ENCODE assay signal across 23 cellular contexts in genomic region chr10:13003781-13004180, GRCh38. TPM values are rescaled to one million over a fixed set of nuclear protein-coding genes. Genes with fewer than 3 reads are reported as not detected.
DNase-seq lines count a peak whose midpoint lies in the region; ATAC-seq, FAIRE-seq and TF ChIP-seq lines count a peak whose summit lies in the region.
"Had no signal": no experiment of that assay in that cellular context is flagged by ENCODE, and none has a peak within 500 bp of the region (broad histone marks: within the 10 kb centered on the region; RNA-seq: fewer than 3 reads in every experiment).

No MANE protein-coding gene starts in this region.

- H3K9me2 ChIP-seq in OCI-LY7 (ENCODE audit: insufficient read depth, low read length), result no peaks in the 10 kb centered on the region

- BruUV-seq in GM12878 (replicated peaks; lab: Mats Ljungman, UMichigan) (no TSS peak), OCI-LY7 (replicated peaks; lab: Mats Ljungman, UMichigan) (no TSS peak)

- no peak for TF ChIP-seq EP300 in GM12878 (IDR thresholded peaks at IDR 0.05; ENCODE audit: borderline replicate concordance in 1 of 2, control insufficient read depth in 1 of 2, low read depth in 2 of 2, low read length in 2 of 2)

- no peaks in the 10 kb centered on the region for H3K9me3 ChIP-seq in GM12878 (replicated peaks; ENCODE audit: control insufficient read depth, insufficient read depth, low read length)
- H3K9me3 ChIP-seq in left lung, result no peaks in the 10 kb centered on the region
- H3K9me3 ChIP-seq in OCI-LY7 (ENCODE audit: low read length), result no peaks in the 10 kb centered on the region
- H3K9me3 ChIP-seq: Peyer's patch had no signal

- in situ Hi-C loops in GM12878 (cut with MboI), result no loop called here

- FAIRE-seq in GM12878 (lab: Jason Lieb, UNC), result no peak
- FAIRE-seq: GM19239, H54 had no signal

- SMC1A ChIA-PET in GM12878 (lab: Charles Lee; ENCODE audit: uncharacterized antibody, unreplicated experiment), result no interaction called here

- no peak for ATAC-seq in GM12878
- peak; percentile 61 to 76 for ATAC-seq in stimulated activated naive B cell treated with anti-CD40 and anti-IgM and Interleukin-4, amounts not matched to agents 10 μg/mL and 1 μg/mL and 100 μg/mL, for 72 hours (replicated peaks)
- no peak for ATAC-seq in left lung

- no peaks in the 10 kb centered on the region for H3K9me3 Mint-ChIP-seq in stimulated activated naive B cell treated with anti-CD40 and anti-IgM and Interleukin-4, amounts not matched to agents 10 μg/mL and 1 μg/mL and 100 μg/mL, for 72 hours

- H2AFZ ChIP-seq in GM12878 (ENCODE audit: control insufficient read depth, low read depth, low read length) (no peak overlapping the region), OCI-LY7 (ENCODE audit: low read length) (no peak overlapping the region)

- H3K27ac Mint-ChIP-seq in stimulated activated naive B cell treated with anti-CD40 and anti-IgM and Interleukin-4, amounts not matched to agents 10 μg/mL and 1 μg/mL and 100 μg/mL, for 72 hours, result no peak overlapping the region
- H3K27ac Mint-ChIP-seq: CD8-positive, alpha-beta memory T cell had no signal

- peaks cover 6 to 14% of the 10 kb centered on the region in 2 experiments for H3K27me3 ChIP-seq in GM12878 (replicated peaks in 1 of 2; ENCODE audit: control insufficient read depth in 2 of 2, insufficient read depth in 2 of 2, low read length in 1 of 2)
- peaks cover 33 to 64% of the 10 kb centered on the region in 2 donors for H3K27me3 ChIP-seq in left lung
- H3K27me3 ChIP-seq: Peyer's patch had no signal

- H3K36me3 ChIP-seq in GM12878 (ENCODE audit: control insufficient read depth in 2 of 2, insufficient read depth in 2 of 2, low read length in 1 of 2) (no peaks in the 10 kb centered on the region), left lung (no peaks in the 10 kb centered on the region), OCI-LY7 (ENCODE audit: insufficient read depth, low read length) (no peaks in the 10 kb centered on the region)
- H3K36me3 ChIP-seq: Peyer's patch had no signal

- H3K4me3 ChIP-seq in GM12878 (no peak overlapping the region), left lung (no peak overlapping the region), OCI-LY7 (ENCODE audit: low read depth, low read length, poor library complexity, severe bottlenecking) (no peak overlapping the region)
- H3K4me3 ChIP-seq: Peyer's patch had no signal

- no peak overlapping the region for H3K4me2 ChIP-seq in GM12878 (ENCODE audit: control insufficient read depth, insufficient read depth)
- H3K4me2 ChIP-seq in OCI-LY7 (ENCODE audit: low read length), result no peak overlapping the region

- H3K4me1 ChIP-seq in GM12878 (ENCODE audit: control insufficient read depth, insufficient read depth, low read length) (no peaks in the 10 kb centered on the region), left lung (peaks cover 0 to 10% of the 10 kb centered on the region in 2 donors), OCI-LY7 (ENCODE audit: insufficient read depth, low read length, poor library complexity, severe bottlenecking) (no peaks in the 10 kb centered on the region)

- H3K9ac ChIP-seq in GM12878 (ENCODE audit: control insufficient read depth, insufficient read depth, low read length), result no peak overlapping the region

- H3K36me3 Mint-ChIP-seq in stimulated activated naive B cell treated with anti-CD40 and anti-IgM and Interleukin-4, amounts not matched to agents 10 μg/mL and 1 μg/mL and 100 μg/mL, for 72 hours, result no peaks in the 10 kb centered on the region
- H3K36me3 Mint-ChIP-seq: CD8-positive, alpha-beta memory T cell had no signal

- TF ChIP-seq CTCF in GM12878 (IDR thresholded peaks at IDR 0.05 in 2 of 3, conservative IDR thresholded peaks at IDR 0.05 in 1 of 3; ENCODE audit: control insufficient read depth in 2 of 3, extremely low read depth in 1 of 3, insufficient read depth in 1 of 3, low read depth in 3 of 3, low read length in 3 of 3) (no peak), left lung (IDR thresholded peaks at IDR 0.05) (no peak), OCI-LY7 (conservative IDR thresholded peaks at IDR 0.05; ENCODE audit: low read length) (no peak)

- H3K27me3 Mint-ChIP-seq in stimulated activated naive B cell treated with anti-CD40 and anti-IgM and Interleukin-4, amounts not matched to agents 10 μg/mL and 1 μg/mL and 100 μg/mL, for 72 hours, result peaks cover 45 to 52% of the 10 kb centered on the region in 2 donors

- intact Hi-C loops in GM12878 (cut with micrococcal nuclease; ENCODE audit: unreplicated experiment), result no loop called here
- intact Hi-C loops in left lung (cut with DNase I), result no loop called here
- intact Hi-C loops in OCI-LY7 (cut with micrococcal nuclease; ENCODE audit: unreplicated experiment), result no loop called here

- peaks cover 5 to 11% of the 10 kb centered on the region in 2 donors for H3K4me1 Mint-ChIP-seq in stimulated activated naive B cell treated with anti-CD40 and anti-IgM and Interleukin-4, amounts not matched to agents 10 μg/mL and 1 μg/mL and 100 μg/mL, for 72 hours

- POLR2A ChIA-PET in GM12878 (lab: Charles Lee) (no interaction called here), OCI-LY7 (lab: Charles Lee) (no interaction called here)

- DNase-seq in SIG-M5 treated with dmso at 0.1 percent for 504 hours (lab: John Stamatoyannopoulos, UW; ENCODE audit: unreplicated experiment), result peak; percentile 10
- DNase-seq in SIG-M5 (lab: John Stamatoyannopoulos, UW), result no peak
- peak; percentile 81 for DNase-seq in NOMO-1 treated with DMSO at 0.1 percent for 48 hours (lab: John Stamatoyannopoulos, UW; ENCODE audit: unreplicated experiment)
- no peak for DNase-seq in GM12878 (ENCODE audit: low read depth, low spot score)
- DNase-seq in stimulated activated naive B cell treated with anti-CD40 and anti-IgM and Interleukin-4, amounts not matched to agents 10 μg/mL and 1 μg/mL and 100 μg/mL, for 72 hours, result no peak
- no peak for DNase-seq in left lung
- DNase-seq in OCI-LY7 (ENCODE audit: low spot score), result no peak
- no peak for DNase-seq in NCI-H524 (lab: John Stamatoyannopoulos, UW)
- DNase-seq: AML-193; Calu3; CD8-positive, alpha-beta memory T cell; DMS153; MM.1S; NCI-H1417; NCI-H1694 treated with DMSO at 0.1 percent for 48 hours; NCI-H2081 treated with DMSO at 0.1 percent for 48 hours; NCI-H2171 treated with DMSO at 0.1 percent for 48 hours; NCI-H526; Peyer's patch had no signal

- no peak overlapping the region for H3K4me3 Mint-ChIP-seq in stimulated activated naive B cell treated with anti-CD40 and anti-IgM and Interleukin-4, amounts not matched to agents 10 μg/mL and 1 μg/mL and 100 μg/mL, for 72 hours
- H3K4me3 Mint-ChIP-seq: CD8-positive, alpha-beta memory T cell had no signal

- no peak for TF ChIP-seq RAD21 in GM12878 (IDR thresholded peaks at IDR 0.05; ENCODE audit: insufficient read depth, low read depth, low read length)

- RAD21 ChIA-PET in GM12878 (lab: Charles Lee; ENCODE audit: unreplicated experiment), result no interaction called here

- H3K27ac ChIP-seq in GM12878 (ENCODE audit: control insufficient read depth, insufficient read depth) (no peak overlapping the region), left lung (no peak overlapping the region), OCI-LY7 (ENCODE audit: low read depth, low read length, poor library complexity, severe bottlenecking) (no peak overlapping the region)
- H3K27ac ChIP-seq: C4-2B, Peyer's patch had no signal

- no peak for TF ChIP-seq POLR2A in GM12878 (IDR thresholded peaks at IDR 0.05; ENCODE audit: low read depth, low read length)

- H3K79me2 ChIP-seq in GM12878 (ENCODE audit: control insufficient read depth, insufficient read depth, low read length) (no peaks in the 10 kb centered on the region), OCI-LY7 (ENCODE audit: insufficient read depth, low read depth, low read length) (no peaks in the 10 kb centered on the region)

- WGBS in GM12878 (ENCODE audit: insufficient coverage, insufficient replicate concordance, low lambda C conversion rate, missing lambda C conversion rate), result 21% methylated on average over 4 of the region's 4 CpGs

- H4K20me1 ChIP-seq in GM12878 (ENCODE audit: control insufficient read depth, insufficient read depth), result no peaks in the 10 kb centered on the region
- H4K20me1 ChIP-seq in OCI-LY7 (ENCODE audit: insufficient read depth, low read length), result no peaks in the 10 kb centered on the region

- CTCF ChIA-PET in GM12878 (lab: Yijun Ruan, JAX), result no interaction called here
- CTCF ChIA-PET in OCI-LY7 (lab: Charles Lee; ENCODE audit: unreplicated experiment), result no interaction called here

TF ChIP-seq in GM12878, 131 proteins besides CTCF, POLR2A, EP300 and RAD21:
- TF ChIP-seq SP1 (IDR thresholded peaks at IDR 0.05; ENCODE audit: low read depth, low read length) (no peak), SPI1 (IDR thresholded peaks at IDR 0.05; ENCODE audit: borderline replicate concordance, insufficient read depth, low read depth, low read length) (peak; percentile 56; the same call in 1 of the 2 replicates)

RNA-seq across cellular contexts. Expression of gene CCDC3, which starts 2.3 kb away (rescaled TPM):
- not detected in 2 replicates for total RNA-seq in GM12878 (2013; cell fraction: nucleolus; rRNA removed)
- total RNA-seq in GM12878 (2014; rRNA removed) (not detected in 2 replicates), GM12878 (2014; rRNA removed; fragmentation: Illumina TruSeq; extraction: Trizol) (not detected in 2 replicates), GM12878 (2021) (0.08 and 0.16 TPM in 2 replicates), left lung (1 to 10 TPM; 7.6 to 7.8 TPM), OCI-LY7 (2022) (not detected in 2 replicates)
- polyA plus RNA-seq in GM12878 (2011; ENCODE audit: low read depth), result not detected
- polyA plus RNA-seq in GM12878 (2011; rRNA removed) (not detected in 2 replicates), GM12878 (2014; fragmentation: Illumina TruSeq; extraction: Trizol) (not detected in 2 replicates), GM12878 (2014; fragmentation: Nextera tagmentation; extraction: Ambion mirVana) (not detected), GM12878 (2014; rRNA removed) (not detected in 2 replicates), GM12878 (2016; fragmentation: Nextera tagmentation; extraction: Ambion mirVana) (not detected)
- not detected in 2 replicates for polyA plus RNA-seq in GM12878 (2011; cell fraction: cytosol; rRNA removed)
- polyA plus RNA-seq in GM12878 (2011; cell fraction: nucleus; rRNA removed), result not detected in 2 replicates
- 0.03 TPM in 1 of 2 replicates, not detected in the other for polyA plus RNA-seq in GM12878 (2012)
- not detected in 2 replicates for polyA minus RNA-seq in GM12878 (2011; rRNA and poly(A)+ RNA removed)
- not detected in 2 replicates for polyA minus RNA-seq in GM12878 (2011; cell fraction: cytosol; rRNA and poly(A)+ RNA removed)
- not detected in 2 replicates for polyA minus RNA-seq in GM12878 (2011; cell fraction: nucleus; rRNA and poly(A)+ RNA removed)
- total RNA-seq in OCI-LY7 (2014; rRNA removed; shearing (Covaris generic)), result not detected in 2 replicates
- total RNA-seq: Calu3; CD8-positive, alpha-beta memory T cell; G401 had no signal
- polyA plus RNA-seq: CD8-positive, alpha-beta memory T cell had no signal

Comparison
In these comparisons a context has a peak if more than half of its experiments do, and no peak if none do; other contexts are left out.
1. DNase-seq: peak in SIG-M5 treated with dmso at 0.1 percent for 504 hours (single experiment) and NOMO-1 treated with DMSO at 0.1 percent for 48 hours (single experiment); none in SIG-M5 (single experiment), GM12878 (single experiment), stimulated activated naive B cell treated with anti-CD40 and anti-IgM and Interleukin-4, amounts not matched to agents 10 μg/mL and 1 μg/mL and 100 μg/mL, for 72 hours (single experiment), left lung (0 of 2), OCI-LY7 (single experiment) and NCI-H524 (0 of 2).
2. ATAC-seq: peak in stimulated activated naive B cell treated with anti-CD40 and anti-IgM and Interleukin-4, amounts not matched to agents 10 μg/mL and 1 μg/mL and 100 μg/mL, for 72 hours (2 of 2); none in GM12878 (single experiment) and left lung (single experiment).
3. RNA of gene CCDC3, which starts 2.3 kb away (total RNA-seq): 7.6 to 7.8 TPM in left lung; not detected in OCI-LY7 and 0.08 to 0.16 TPM in GM12878; every median in the first group is over 4 times any median in the second.